In genomic region chr4:44806076-44806475, GRCh38 we compare ENCODE assay signal across 13 cellular contexts.
"Had no signal": no experiment of that assay in that cellular context is flagged by ENCODE, and none has a peak within 500 bp of the region (broad histone marks: within the 10 kb centered on the region; RNA-seq: fewer than 3 reads in every experiment).

No MANE protein-coding gene starts in this region.

- H3K4me1 ChIP-seq: psoas muscle, right lobe of liver had no signal

- H3K4me1 Mint-ChIP-seq: activated naive CD4-positive, alpha-beta T cell treated with anti-CD3 and anti-CD28 coated beads, Interleukin-2, amount 10 ng/mL, durations not matched to agents 7 days and 5 days; neural crest cell; stimulated activated naive CD8-positive, alpha-beta T cell treated with anti-CD3 and anti-CD28 coated beads, Interleukin-15, amount 100 ng/mL, for 72 hours had no signal

- H3K27ac Mint-ChIP-seq: activated naive CD4-positive, alpha-beta T cell treated with anti-CD3 and anti-CD28 coated beads, Interleukin-2, amount 10 ng/mL, durations not matched to agents 7 days and 5 days; stimulated activated naive CD8-positive, alpha-beta T cell treated with anti-CD3 and anti-CD28 coated beads, Interleukin-15, amount 100 ng/mL, for 72 hours; type B pancreatic cell had no signal

- H3K36me3 ChIP-seq: right lobe of liver had no signal

- H3K27ac ChIP-seq: psoas muscle, right lobe of liver, VCaP had no signal

- H3K4me3 Mint-ChIP-seq: activated naive CD4-positive, alpha-beta T cell treated with anti-CD3 and anti-CD28 coated beads, Interleukin-2, amount 10 ng/mL, durations not matched to agents 7 days and 5 days; neural crest cell; stimulated activated naive CD8-positive, alpha-beta T cell treated with anti-CD3 and anti-CD28 coated beads, Interleukin-15, amount 100 ng/mL, for 72 hours; type B pancreatic cell had no signal

- H3K4me3 ChIP-seq: lung, psoas muscle, right lobe of liver had no signal

- H3K9me3 Mint-ChIP-seq: activated naive CD4-positive, alpha-beta T cell treated with anti-CD3 and anti-CD28 coated beads, Interleukin-2, amount 10 ng/mL, durations not matched to agents 7 days and 5 days; neural crest cell; stimulated activated naive CD8-positive, alpha-beta T cell treated with anti-CD3 and anti-CD28 coated beads, Interleukin-15, amount 100 ng/mL, for 72 hours; type B pancreatic cell had no signal

- H3K27me3 Mint-ChIP-seq: activated naive CD4-positive, alpha-beta T cell treated with anti-CD3 and anti-CD28 coated beads, Interleukin-2, amount 10 ng/mL, durations not matched to agents 7 days and 5 days; stimulated activated naive CD8-positive, alpha-beta T cell treated with anti-CD3 and anti-CD28 coated beads, Interleukin-15, amount 100 ng/mL, for 72 hours; type B pancreatic cell had no signal

- ATAC-seq: esophagus mucosa; left colon; psoas muscle; right lobe of liver; stimulated activated naive CD8-positive, alpha-beta T cell treated with anti-CD3 and anti-CD28 coated beads, Interleukin-15, amount 100 ng/mL, for 72 hours had no signal

- H3K36me3 Mint-ChIP-seq: activated naive CD4-positive, alpha-beta T cell treated with anti-CD3 and anti-CD28 coated beads, Interleukin-2, amount 10 ng/mL, durations not matched to agents 7 days and 5 days; type B pancreatic cell had no signal

- H3K9me3 ChIP-seq: psoas muscle, right lobe of liver had no signal

- H3K27me3 ChIP-seq: right lobe of liver had no signal

- DNase-seq: activated CD4-positive, alpha-beta T cell treated with anti-CD3 and anti-CD28 coated beads for 1 hour; activated CD4-positive, alpha-beta T cell treated with anti-CD3 and anti-CD28 coated beads, Interleukin-2, amount 50 U/mL, for 48 hours; activated naive CD4-positive, alpha-beta T cell treated with anti-CD3 and anti-CD28 coated beads, Interleukin-2, amount 10 ng/mL, durations not matched to agents 7 days and 5 days; left colon; midbrain; psoas muscle; right lobe of liver; stimulated activated naive CD8-positive, alpha-beta T cell treated with anti-CD3 and anti-CD28 coated beads, Interleukin-15, amount 100 ng/mL, for 72 hours had no signal
